ENCODE assay signal across 22 cellular contexts in genomic region chr12:48982397-48983080, GRCh38. TPM values are rescaled to one million over a fixed set of nuclear protein-coding genes. Genes with fewer than 3 reads are reported as not detected.
DNase-seq lines count a peak whose midpoint lies in the region; ATAC-seq and TF ChIP-seq lines count a peak whose summit lies in the region.
"Had no signal": no experiment of that assay in that cellular context is flagged by ENCODE, and none has a peak within 500 bp of the region (broad histone marks: within the 10 kb centered on the region; RNA-seq: fewer than 3 reads in every experiment).

No MANE protein-coding gene starts in this region.

- no peak overlapping the region for H4K8ac ChIP-seq in H9 (replicated peaks; ENCODE audit: insufficient read length, low read depth, low read length)

- H3K4me1 Mint-ChIP-seq in activated CD4-positive, alpha-beta T cell treated with anti-CD3 and anti-CD28 coated beads, Interleukin-2, amount 10 ng/mL, durations not matched to agents 24 days and 14 days, result peaks cover 45% of the 10 kb centered on the region
- H3K4me1 Mint-ChIP-seq in H9, result peaks cover 24 to 50% of the 10 kb centered on the region in 2 experiments
- H3K4me1 Mint-ChIP-seq in central memory CD8-positive, alpha-beta T cell, result peaks cover 48% of the 10 kb centered on the region
- H3K4me1 Mint-ChIP-seq in neural progenitor cell, result peaks cover 77% of the 10 kb centered on the region

- H2BK20ac ChIP-seq in H9 (ENCODE audit: low read depth, low read length, poor library complexity, severe bottlenecking), result no peak overlapping the region

- H3K4me2 ChIP-seq in H9 (ENCODE audit: insufficient read depth, insufficient read length, low read length) (no peak overlapping the region), neural progenitor cell (no peak overlapping the region)

- H3K4ac ChIP-seq in H9 (ENCODE audit: low read depth, low read length), result no peak overlapping the region

- no peak overlapping the region for H2BK5ac ChIP-seq in H9 (ENCODE audit: insufficient read length, low read length)

- H3F3A ChIP-seq in neural progenitor cell (ENCODE audit: low read depth), result peaks cover 55% of the 10 kb centered on the region

- H4K20me1 ChIP-seq in H9 (ENCODE audit: control insufficient read depth, insufficient read depth, insufficient read length) (no peaks in the 10 kb centered on the region), neural progenitor cell (ENCODE audit: low read depth) (peaks cover 94% of the 10 kb centered on the region)

- H3K27me3 Mint-ChIP-seq in activated CD4-positive, alpha-beta T cell treated with anti-CD3 and anti-CD28 coated beads, Interleukin-2, amount 10 ng/mL, durations not matched to agents 24 days and 14 days, result peaks cover 84% of the 10 kb centered on the region
- H3K27me3 Mint-ChIP-seq in H9 (ENCODE audit: low read depth) (peaks cover 98% of the 10 kb centered on the region), neural progenitor cell (ENCODE audit: insufficient read depth, low read depth) (peaks cover 74% of the 10 kb centered on the region)
- peaks cover 20% of the 10 kb centered on the region for H3K27me3 Mint-ChIP-seq in central memory CD8-positive, alpha-beta T cell

- no peak overlapping the region for H4K5ac ChIP-seq in H9 (ENCODE audit: insufficient read length, low read depth, low read length)

- no peak overlapping the region for H2BK15ac ChIP-seq in H9 (ENCODE audit: low read depth, low read length)

- H3K79me2 ChIP-seq in H9 (ENCODE audit: insufficient read depth, low read length) (no peaks in the 10 kb centered on the region), neural progenitor cell (ENCODE audit: low read depth) (no peaks in the 10 kb centered on the region)

- H2BK12ac ChIP-seq in H9 (ENCODE audit: insufficient read length, low read depth, low read length), result no peak overlapping the region

- H3K36me3 ChIP-seq in neural progenitor cell, result no peaks in the 10 kb centered on the region
- H3K36me3 ChIP-seq: upper lobe of left lung had no signal

- H3K27ac Mint-ChIP-seq in activated CD4-positive, alpha-beta T cell treated with anti-CD3 and anti-CD28 coated beads, Interleukin-2, amount 10 ng/mL, durations not matched to agents 24 days and 14 days, result no peak overlapping the region
- H3K27ac Mint-ChIP-seq in H9, result no peak overlapping the region; a peak in 1 of 7 replicates
- peak overlapping the region; percentile 95 for H3K27ac Mint-ChIP-seq in central memory CD8-positive, alpha-beta T cell (ENCODE audit: low read depth)
- no peak overlapping the region for H3K27ac Mint-ChIP-seq in neural progenitor cell

- H3K9ac ChIP-seq in H9 (ENCODE audit: extremely low read depth, insufficient read length, low read length) (no peak overlapping the region), neural progenitor cell (no peak overlapping the region)

- peak overlapping the region; percentile 73 for H3K4me3 Mint-ChIP-seq in activated CD4-positive, alpha-beta T cell treated with anti-CD3 and anti-CD28 coated beads, Interleukin-2, amount 10 ng/mL, durations not matched to agents 24 days and 14 days
- H3K4me3 Mint-ChIP-seq in H9, result peak overlapping the region; percentile 31 to 49; a peak in 2 of 5 replicates
- H3K4me3 Mint-ChIP-seq in central memory CD8-positive, alpha-beta T cell, result peak overlapping the region; percentile 88
- peak overlapping the region; percentile 87 for H3K4me3 Mint-ChIP-seq in neural progenitor cell

- H3K27me3 ChIP-seq in H9 (ENCODE audit: insufficient read depth, low read length) (peaks cover 80% of the 10 kb centered on the region), neural progenitor cell (peaks cover 98% of the 10 kb centered on the region)

- H3K23ac ChIP-seq in H9 (ENCODE audit: insufficient read length, low read depth, low read length), result no peak overlapping the region

- no peaks in the 10 kb centered on the region for H3K9me3 Mint-ChIP-seq in activated CD4-positive, alpha-beta T cell treated with anti-CD3 and anti-CD28 coated beads, Interleukin-2, amount 10 ng/mL, durations not matched to agents 24 days and 14 days
- H3K9me3 Mint-ChIP-seq in H9, result peaks cover 0 to 7% of the 10 kb centered on the region in 2 experiments; a peak in 4 of 5 replicates
- no peaks in the 10 kb centered on the region for H3K9me3 Mint-ChIP-seq in central memory CD8-positive, alpha-beta T cell
- H3K9me3 Mint-ChIP-seq in neural progenitor cell, result peaks cover 2% of the 10 kb centered on the region
- H3K9me3 Mint-ChIP-seq: stimulated activated naive CD8-positive, alpha-beta T cell treated with anti-CD3 and anti-CD28 coated beads, Interleukin-15, Interleukin-2, amounts not matched to agents 100 ng/mL and 50 ng/mL, for 24 hours had no signal

- WGBS in H9 (ENCODE audit: extremely low coverage, insufficient read length, low lambda C conversion rate), result no CpG with 5 or more reads among the region's 6 CpGs

- H3K9me3 ChIP-seq in H9 (ENCODE audit: control insufficient read depth, low read depth, low read length) (no peaks in the 10 kb centered on the region), neural progenitor cell (ENCODE audit: low read depth) (no peaks in the 10 kb centered on the region)
- H3K9me3 ChIP-seq: upper lobe of left lung had no signal

- no peak overlapping the region for H3K18ac ChIP-seq in H9 (ENCODE audit: insufficient read length, low read depth, low read length)

- H3K36me3 Mint-ChIP-seq in activated CD4-positive, alpha-beta T cell treated with anti-CD3 and anti-CD28 coated beads, Interleukin-2, amount 10 ng/mL, durations not matched to agents 24 days and 14 days (ENCODE audit: low read depth), result peaks cover 2% of the 10 kb centered on the region
- H3K36me3 Mint-ChIP-seq in H9 (ENCODE audit: insufficient read depth in 1 of 3, low read depth in 3 of 3) (no peaks in the 10 kb centered on the region; a peak in 1 of 7 replicates), neural progenitor cell (peaks cover 8% of the 10 kb centered on the region)
- peaks cover 35% of the 10 kb centered on the region for H3K36me3 Mint-ChIP-seq in central memory CD8-positive, alpha-beta T cell (ENCODE audit: insufficient read depth)

- H3K79me1 ChIP-seq in H9 (ENCODE audit: insufficient read depth, low read depth, low read length, poor library complexity, severe bottlenecking), result no peaks in the 10 kb centered on the region

- DNase-seq in activated CD4-positive, alpha-beta T cell treated with anti-CD3 and anti-CD28 coated beads, Interleukin-2, amount 10 ng/mL, durations not matched to agents 24 days and 14 days, result peak; percentile 55
- no peak for DNase-seq in activated CD4-positive, alpha-beta T cell treated with anti-CD3 and anti-CD28 coated beads, Interleukin-2, amount 50 U/mL, for 1 hour
- no peak for DNase-seq in H9
- DNase-seq in central memory CD8-positive, alpha-beta T cell (ENCODE audit: low spot score in 2 of 2), result no peak
- DNase-seq in neural progenitor cell (ENCODE audit: low spot score), result no peak
- DNase-seq in HuH-7 (ENCODE audit: low spot score), result no peak
- no peak for DNase-seq in NCI-H510A treated with DMSO at 0.1 percent for 48 hours (lab: John Stamatoyannopoulos, UW)
- no peak for DNase-seq in NCI-H510A (lab: John Stamatoyannopoulos, UW)
- DNase-seq: activated gamma-delta T cell, DMS79 treated with DMSO at 0.1 percent for 48 hours, erythroblast, Kasumi-1, midbrain, NCI-H1105 treated with DMSO at 0.1 percent for 48 hours, occipital lobe, upper lobe of left lung had no signal

- H4K91ac ChIP-seq in H9 (ENCODE audit: insufficient read length, low read depth, low read length), result no peak overlapping the region

- no peak overlapping the region for H3T11ph ChIP-seq in H9 (ENCODE audit: low read length)

- no peak overlapping the region for H2AK5ac ChIP-seq in H9 (ENCODE audit: insufficient read length, low read length)

- H3K23me2 ChIP-seq in H9 (ENCODE audit: insufficient read length, low read depth, low read length, poor library complexity, severe bottlenecking), result peaks cover 15% of the 10 kb centered on the region

- H2AFZ ChIP-seq in H9 (ENCODE audit: low read length) (no peak overlapping the region), neural progenitor cell (replicated peaks) (no peak overlapping the region)

- H3K56ac ChIP-seq in H9 (ENCODE audit: insufficient read length, low read depth, low read length), result no peak overlapping the region

- no peak for ATAC-seq in central memory CD8-positive, alpha-beta T cell (replicated peaks; ENCODE audit: extremely low read depth, poor library complexity, severe bottlenecking)
- ATAC-seq: sciatic nerve had no signal

- no peaks in the 10 kb centered on the region; the same call in 1 of the 2 replicates for H3K4me1 ChIP-seq in H9 (ENCODE audit: insufficient read depth, low read length)
- H3K4me1 ChIP-seq in neural progenitor cell, result peaks cover 46% of the 10 kb centered on the region

- no peak overlapping the region for H3K27ac ChIP-seq in H9 (ENCODE audit: insufficient read length, low read depth, low read length)
- no peak overlapping the region for H3K27ac ChIP-seq in neural progenitor cell
- H3K27ac ChIP-seq: coronary artery, upper lobe of left lung had no signal

- TF ChIP-seq CTCF in H9 (conservative IDR thresholded peaks at IDR 0.05), result no peak
- TF ChIP-seq CTCF in neural progenitor cell (IDR thresholded peaks at IDR 0.05), result no peak

- no peak overlapping the region for H3K14ac ChIP-seq in H9 (ENCODE audit: insufficient read depth, low read length)

- intact Hi-C loops in activated CD4-positive, alpha-beta T cell treated with anti-CD3 and anti-CD28 coated beads, Interleukin-2, amount 10 ng/mL, durations not matched to agents 24 days and 14 days (cut with micrococcal nuclease), result loop anchor here (5.0 kb wide), 1 partner anchor 980 kb away; the partner anchor contains the start of gene COL2A1

- no peak overlapping the region for H3K4me3 ChIP-seq in neural progenitor cell
- H3K4me3 ChIP-seq: coronary artery, upper lobe of left lung had no signal

- H2BK120ac ChIP-seq in H9 (ENCODE audit: low read depth, low read length, poor library complexity, severe bottlenecking), result no peak overlapping the region

RNA-seq across cellular contexts. Expression of gene WNT1, which starts 4.4 kb away (rescaled TPM):
- not detected in 2 replicates for total RNA-seq in activated CD4-positive, alpha-beta T cell treated with anti-CD3 and anti-CD28 coated beads, Interleukin-2, amount 10 ng/mL, durations not matched to agents 24 days and 14 days
- not detected in 2 replicates for total RNA-seq in H9 (2021)
- total RNA-seq in neural progenitor cell (ENCODE audit: low replicate concordance), result 0.56 TPM in 1 of 2 replicates, not detected in the other
- total RNA-seq: activated CD8-positive, alpha-beta memory T cell treated with anti-CD3 and anti-CD28 coated beads for 36 hours; frontal cortex; occipital lobe; RPMI7951; sciatic nerve had no signal

RNA-seq across cellular contexts. Expression of gene WNT10B, which starts 11.0 kb away (rescaled TPM):
- 0.19 and 0.21 TPM in 2 replicates for total RNA-seq in activated CD4-positive, alpha-beta T cell treated with anti-CD3 and anti-CD28 coated beads, Interleukin-2, amount 10 ng/mL, durations not matched to agents 24 days and 14 days
- total RNA-seq in H9 (2021), result 0.37 and 0.53 TPM in 2 replicates
- 0.07 and 1.2 TPM in 2 replicates for total RNA-seq in neural progenitor cell (ENCODE audit: low replicate concordance)
- total RNA-seq: RPMI7951 had no signal

RNA-seq across cellular contexts. Expression of gene DDN, which starts 16.6 kb away (rescaled TPM):
- total RNA-seq in activated CD4-positive, alpha-beta T cell treated with anti-CD3 and anti-CD28 coated beads, Interleukin-2, amount 10 ng/mL, durations not matched to agents 24 days and 14 days, result 1.4 and 1.5 TPM in 2 replicates
- 0.35 and 0.39 TPM in 2 replicates for total RNA-seq in H9 (2021)
- 0.25 TPM in 1 of 2 replicates, not detected in the other for total RNA-seq in neural progenitor cell (ENCODE audit: low replicate concordance)
- total RNA-seq: RPMI7951, sciatic nerve had no signal

RNA-seq across cellular contexts. Expression of gene ARF3, which starts 25.3 kb away (rescaled TPM):
- total RNA-seq in activated CD4-positive, alpha-beta T cell treated with anti-CD3 and anti-CD28 coated beads, Interleukin-2, amount 10 ng/mL, durations not matched to agents 24 days and 14 days, result 109 and 112 TPM in 2 replicates
- 254 and 263 TPM in 2 replicates for total RNA-seq in H9 (2021)
- total RNA-seq in neural progenitor cell (ENCODE audit: low replicate concordance), result 84.1 and 144 TPM in 2 replicates

RNA-seq across cellular contexts. Expression of gene PRKAG1, which starts 36.0 kb away (rescaled TPM):
- 75.3 and 89.8 TPM in 2 replicates for total RNA-seq in activated CD4-positive, alpha-beta T cell treated with anti-CD3 and anti-CD28 coated beads, Interleukin-2, amount 10 ng/mL, durations not matched to agents 24 days and 14 days
- total RNA-seq in H9 (2021) (34.8 and 36.7 TPM in 2 replicates), neural progenitor cell (ENCODE audit: low replicate concordance) (32.4 and 41.8 TPM in 2 replicates)
